Comparison of ENCODE assay signal across 8 cellular contexts in genomic region chr1:998905-999796, GRCh38. TPM values are rescaled to one million over a fixed set of nuclear protein-coding genes. Genes with fewer than 3 reads are reported as not detected.
DNase-seq lines count a peak whose midpoint lies in the region; ATAC-seq and TF ChIP-seq lines count a peak whose summit lies in the region.

No MANE protein-coding gene starts in this region.

- H3K4me3 ChIP-seq in HUES64 (ENCODE audit: low read length) (peak overlapping the region; percentile 61), thoracic aorta (peak overlapping the region; percentile 98)

- H3K4me1 ChIP-seq in HUES64 (ENCODE audit: insufficient read depth, low read length) = peaks cover 7% of the 10 kb centered on the region
- H3K4me1 ChIP-seq in thoracic aorta (ENCODE audit: control insufficient read depth in 1 of 2, low read depth in 2 of 2) = peaks cover 9 to 29% of the 10 kb centered on the region in 2 donors

- peaks cover 18% of the 10 kb centered on the region for H3K4me1 Mint-ChIP-seq in brain

- peaks cover 79% of the 10 kb centered on the region for H3K27me3 ChIP-seq in HUES64 (ENCODE audit: insufficient read depth, low read length)
- peaks cover 8% of the 10 kb centered on the region for H3K27me3 ChIP-seq in layer of hippocampus (ENCODE audit: control insufficient read depth, insufficient read depth, low read length)
- H3K27me3 ChIP-seq in thoracic aorta (replicated peaks; ENCODE audit: insufficient read depth) = no peaks in the 10 kb centered on the region

- H3K27ac ChIP-seq in C4-2B = peak overlapping the region; percentile 95
- no peak overlapping the region for H3K27ac ChIP-seq in HUES64 (ENCODE audit: low read depth, low read length)
- H3K27ac ChIP-seq in layer of hippocampus (ENCODE audit: low read depth, low read length) = peak overlapping the region; percentile 75
- H3K27ac ChIP-seq in thoracic aorta = peak overlapping the region; percentile 99

- no peaks in the 10 kb centered on the region for H3K36me3 Mint-ChIP-seq in brain

- TF ChIP-seq CTCF in C4-2B (conservative IDR thresholded peaks at IDR 0.05) (no peak; the same call in 1 of the 2 replicates), brain (conservative IDR thresholded peaks at IDR 0.05) (no peak), thoracic aorta (IDR thresholded peaks at IDR 0.05) (no peak)

- H3K4me3 Mint-ChIP-seq in brain = peak overlapping the region; percentile 72 to 80 (median 78)

- peaks cover 6% of the 10 kb centered on the region for H3K27me3 Mint-ChIP-seq in brain

- H3K36me3 ChIP-seq in HUES64 (ENCODE audit: insufficient read depth, low read length) (no peaks in the 10 kb centered on the region), thoracic aorta (no peaks in the 10 kb centered on the region)

- WGBS in HUES64 = 2% methylated on average over 99 of the region's 99 CpGs

- H3K27ac Mint-ChIP-seq in brain = peak overlapping the region in 1 of 5 experiments; percentile 72

- no peak for ATAC-seq in thoracic aorta (ENCODE audit: insufficient number of reproducible peaks, low FRiP score, low read depth)
- ATAC-seq in GM18498 (IDR thresholded peaks at IDR 0.05; ENCODE audit: unreplicated experiment) = no peak
- ATAC-seq in GM18873 (IDR thresholded peaks at IDR 0.05; ENCODE audit: low FRiP score, unreplicated experiment) = no peak

- H3K9me3 Mint-ChIP-seq in brain = peaks cover 0 to 12% (median 4%) of the 10 kb centered on the region in 5 experiments

- H3K9ac ChIP-seq in HUES64 (ENCODE audit: low read depth, low read length) = peak overlapping the region; percentile 29; the same call in 1 of the 2 replicates

- DNase-seq in thoracic aorta (ENCODE audit: low spot score) (no peak), NCI-H345 treated with DMSO at 0.1 percent for 48 hours (lab: John Stamatoyannopoulos, UW; ENCODE audit: unreplicated experiment) (no peak)

- H3K9me3 ChIP-seq in HUES64 (ENCODE audit: insufficient read depth, low read depth, low read length) (no peaks in the 10 kb centered on the region), thoracic aorta (no peaks in the 10 kb centered on the region)

RNA-seq across cellular contexts. Expression of gene HES4, which starts 0.7 kb away (rescaled TPM):
- 3.7 TPM for polyA plus RNA-seq in HUES64 (2013, experiment 1 of 2)
- 4.8 TPM for polyA plus RNA-seq in HUES64 (2013, experiment 2 of 2)
- polyA plus RNA-seq in brain (ENCODE audit: insufficient read depth, low read depth, low replicate concordance) = 4.9 TPM
- 10 to 100 TPM; 50.1 to 98.8 TPM for total RNA-seq in thoracic aorta

RNA-seq across cellular contexts. Expression of gene ISG15, which starts 14.1 kb away (rescaled TPM):
- 24.5 TPM for polyA plus RNA-seq in HUES64 (2013, experiment 1 of 2)
- 29.7 TPM for polyA plus RNA-seq in HUES64 (2013, experiment 2 of 2)
- 75.9 TPM for polyA plus RNA-seq in brain (ENCODE audit: insufficient read depth, low read depth, low replicate concordance)
- 100 to 1,000 TPM in 1 of 2 donors, 10 to 100 TPM in 1; 31.5 to 104 TPM for total RNA-seq in thoracic aorta

RNA-seq across cellular contexts. Expression of gene PERM1, which starts 17.3 kb away (rescaled TPM):
- not detected for polyA plus RNA-seq in HUES64 (2013, experiment 1 of 2)
- polyA plus RNA-seq in HUES64 (2013, experiment 2 of 2) = not detected
- not detected for polyA plus RNA-seq in brain (ENCODE audit: insufficient read depth, low read depth, low replicate concordance)
- under 1 TPM; 0.54 to 0.99 TPM for total RNA-seq in thoracic aorta

RNA-seq across cellular contexts. Expression of gene AGRN, which starts 20.8 kb away (rescaled TPM):
- 58.7 TPM for polyA plus RNA-seq in HUES64 (2013, experiment 1 of 2)
- 72.3 TPM for polyA plus RNA-seq in HUES64 (2013, experiment 2 of 2)
- polyA plus RNA-seq in brain (ENCODE audit: insufficient read depth, low read depth, low replicate concordance) = 37.8 TPM
- 10 to 100 TPM; 36.2 to 36.7 TPM for total RNA-seq in thoracic aorta

RNA-seq across cellular contexts. Expression of gene PLEKHN1, which starts 32.9 kb away (rescaled TPM):
- polyA plus RNA-seq in HUES64 (2013, experiment 1 of 2) = 0.10 TPM
- polyA plus RNA-seq in HUES64 (2013, experiment 2 of 2) = 0.38 TPM
- not detected for polyA plus RNA-seq in brain (ENCODE audit: insufficient read depth, low read depth, low replicate concordance)
- under 1 TPM in 1 of 2 donors, not detected in 1; 0.27 TPM for total RNA-seq in thoracic aorta
